2 cellular contexts compared by ENCODE assay signal in the genomic region with DNA sequence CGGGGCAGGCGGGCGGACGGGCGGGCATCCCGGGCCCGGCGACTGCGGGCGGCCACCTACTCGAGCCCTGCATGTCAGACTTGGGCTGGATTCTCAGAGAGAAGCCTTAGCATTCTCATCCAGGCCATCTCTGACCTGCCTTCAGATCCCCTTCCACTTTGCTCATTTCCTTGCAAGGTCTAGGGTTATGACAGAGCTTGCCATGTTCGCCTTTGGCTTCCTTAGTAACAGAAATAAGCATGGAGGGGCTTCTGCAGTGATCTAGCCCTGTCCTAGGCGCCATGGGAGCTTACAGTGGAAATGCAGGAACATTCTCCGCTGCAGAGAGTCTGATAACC.
TF ChIP-seq lines count a peak whose summit lies in the region.

No MANE protein-coding gene starts in this region.

TF ChIP-seq in A549, 52 proteins besides CTCF, POLR2A, EP300 and RAD21:
- TF ChIP-seq MAFK (IDR thresholded peaks at IDR 0.05; ENCODE audit: partially characterized antibody), result no peak
- TF ChIP-seq ZNF302 (CRISPR knock-in tag; IDR thresholded peaks at IDR 0.05), result no peak
- no peak for TF ChIP-seq TFCP2L1 (CRISPR knock-in tag; IDR thresholded peaks at IDR 0.05)
- TF ChIP-seq ELK1 (IDR thresholded peaks at IDR 0.05; ENCODE audit: low read depth, low read length), result no peak
- TF ChIP-seq PBX3 (IDR thresholded peaks at IDR 0.05), result no peak
- TF ChIP-seq HDAC2 (IDR thresholded peaks at IDR 0.05), result no peak
- no peak for TF ChIP-seq EHF (CRISPR knock-in tag; IDR thresholded peaks at IDR 0.05)
- TF ChIP-seq BHLHE40 (IDR thresholded peaks at IDR 0.05; ENCODE audit: low read depth, low read length), result no peak
- no peak for TF ChIP-seq USF2 (IDR thresholded peaks at IDR 0.05)
- TF ChIP-seq SREBF2 (IDR thresholded peaks at IDR 0.05), result no peak
- no peak for TF ChIP-seq HOXA7 (CRISPR knock-in tag; IDR thresholded peaks at IDR 0.05)
- TF ChIP-seq FOSL2 (IDR thresholded peaks at IDR 0.05), result no peak
- TF ChIP-seq FOSL2 (CRISPR knock-in tag; IDR thresholded peaks at IDR 0.05), result no peak
- TF ChIP-seq RCOR1 (IDR thresholded peaks at IDR 0.05; ENCODE audit: low read depth, low read length), result no peak
- TF ChIP-seq HOXB5 (CRISPR knock-in tag; IDR thresholded peaks at IDR 0.05), result no peak
- no peak for TF ChIP-seq NFE2L2 (conservative IDR thresholded peaks at IDR 0.05; ENCODE audit: low read length)

TF ChIP-seq in K562, 482 proteins besides CTCF, POLR2A, EP300 and RAD21:
- 0 out of 2 replicates have a peak, but pooled peaks have one; percentile 29 for TF ChIP-seq ZC3H4 (CRISPR knock-in tag; IDR thresholded peaks at IDR 0.05; ENCODE audit: borderline replicate concordance)
- TF ChIP-seq CBX3 (IDR thresholded peaks at IDR 0.05; ENCODE audit: borderline replicate concordance in 1 of 2, low read length in 2 of 2), result peak in 1 of 2 experiments; percentile 27; a peak in 1 of 3 replicates
- no peak for TF ChIP-seq HNRNPH1 (optimal IDR thresholded peaks at IDR 0.05; ENCODE audit: low read depth, low read length)
- TF ChIP-seq FOXJ3 (CRISPR knock-in tag; IDR thresholded peaks at IDR 0.05), result no peak
- TF ChIP-seq FOXA3 (CRISPR knock-in tag; conservative IDR thresholded peaks at IDR 0.05 in 1 of 2, IDR thresholded peaks at IDR 0.05 in 1 of 2), result no peak
- TF ChIP-seq SIN3A (IDR thresholded peaks at IDR 0.05; ENCODE audit: borderline replicate concordance in 2 of 2, control insufficient read depth in 1 of 2, low read depth in 2 of 2, low read length in 2 of 2), result 0 out of 4 replicates have a peak, but pooled peaks of 1 of the 2 experiments have one; percentile 18
- TF ChIP-seq FOXP4 (CRISPR knock-in tag; IDR thresholded peaks at IDR 0.05; ENCODE audit: borderline replicate concordance), result 0 out of 2 replicates have a peak, but pooled peaks have one; percentile 1
- TF ChIP-seq NFATC3 (IDR thresholded peaks at IDR 0.05), result peak; percentile 55; the same call in 1 of the 2 replicates
- no peak for TF ChIP-seq MTF1 (CRISPR knock-in tag; IDR thresholded peaks at IDR 0.05; ENCODE audit: borderline replicate concordance)
